ENCODE assay signal across 9 cellular contexts in genomic region chr10:37763132-37763531, GRCh38.
"Had no signal": no experiment of that assay in that cellular context is flagged by ENCODE, and none has a peak within 500 bp of the region (broad histone marks: within the 10 kb centered on the region; RNA-seq: fewer than 3 reads in every experiment).

No MANE protein-coding gene starts in this region.

- H3K4me3 ChIP-seq: GM23248, HAP-1 had no signal

- DNase-seq: GM23248, GOT3, H7, HFFc6, IMR-90, KBM-7 had no signal

- H3K4me3 Mint-ChIP-seq: HFFc6 had no signal

- H3K27ac Mint-ChIP-seq: HFFc6 had no signal

- H3K36me3 ChIP-seq: HAP-1 had no signal

- H2AFZ ChIP-seq: GM23248 had no signal

- H3K4me1 ChIP-seq: HAP-1 had no signal

- H3K9me3 ChIP-seq: HAP-1 had no signal

- H3K9ac ChIP-seq: GM23248 had no signal

- ATAC-seq: HCT116 had no signal

- H3K27ac ChIP-seq: GM23248, HL-60 had no signal
